1 cellular context compared by ENCODE assay signal in the genomic region with DNA sequence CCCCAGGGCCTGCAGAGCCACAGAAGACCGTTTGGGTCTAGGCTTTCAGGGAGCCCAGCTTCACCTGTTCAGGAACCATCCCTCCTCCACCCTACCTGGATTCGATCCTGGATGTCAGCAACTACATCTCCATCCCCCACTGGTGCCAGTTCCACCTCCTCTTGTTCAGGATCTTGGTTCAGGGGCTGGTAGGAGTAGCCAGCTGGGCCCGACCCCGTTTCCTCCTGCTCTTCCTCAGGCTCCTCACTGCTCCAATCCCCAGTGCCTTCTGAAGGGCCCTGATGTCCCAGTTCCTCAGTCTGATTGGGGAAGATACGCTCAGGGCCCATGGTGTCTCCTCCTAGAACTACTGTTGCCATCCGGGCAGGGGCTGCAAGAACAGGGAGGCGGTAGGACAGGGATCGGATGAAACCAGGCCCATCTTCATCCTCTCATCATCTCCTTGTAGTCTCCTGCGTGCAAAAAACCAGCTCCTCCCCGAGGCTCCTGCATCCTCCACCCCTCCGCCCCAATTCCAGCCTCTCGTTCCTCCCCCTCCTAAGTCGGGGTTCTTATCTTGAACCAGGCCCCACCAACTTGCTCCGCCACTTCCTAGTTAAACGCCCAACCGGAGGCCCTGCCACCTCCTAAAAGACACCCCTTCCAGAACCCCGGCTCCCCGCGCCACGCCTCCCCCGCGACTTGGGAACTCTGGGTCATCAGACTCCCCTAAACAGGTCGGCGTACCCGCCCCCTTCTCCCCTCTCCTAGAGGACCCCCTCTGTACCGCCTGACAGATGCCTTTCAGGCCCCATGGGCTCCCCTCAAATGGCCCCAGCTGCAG.
TF ChIP-seq lines count a peak whose summit lies in the region.

No MANE protein-coding gene starts in this region.

TF ChIP-seq in HepG2, 621 proteins besides CTCF, POLR2A, EP300 and RAD21 (continued from another document):
- TF ChIP-seq ZNF263 (CRISPR knock-in tag; IDR thresholded peaks at IDR 0.05) (peak; percentile 6; the same call in 1 of the 2 replicates), ZBTB20 (CRISPR knock-in tag; IDR thresholded peaks at IDR 0.05; ENCODE audit: borderline replicate concordance, low read depth) (no peak), MEIS2 (CRISPR knock-in tag; IDR thresholded peaks at IDR 0.05) (no peak), CBX1 (IDR thresholded peaks at IDR 0.05; ENCODE audit: low read depth) (no peak), PITX1 (CRISPR knock-in tag; IDR thresholded peaks at IDR 0.05) (no peak), DRAP1 (CRISPR knock-in tag; IDR thresholded peaks at IDR 0.05) (no peak), EZH2 (conservative IDR thresholded peaks at IDR 0.05; ENCODE audit: low read depth, low read length) (no peak), NFKBIZ (CRISPR knock-in tag; IDR thresholded peaks at IDR 0.05) (peak; percentile 23; the same call in 1 of the 2 replicates), ZBTB7B (CRISPR knock-in tag; IDR thresholded peaks at IDR 0.05) (no peak), ZNF672 (CRISPR knock-in tag; IDR thresholded peaks at IDR 0.05) (no peak), RBM22 (optimal IDR thresholded peaks at IDR 0.05; ENCODE audit: low read length) (no peak), ZFP41 (CRISPR knock-in tag; IDR thresholded peaks at IDR 0.05; ENCODE audit: borderline replicate concordance) (0 out of 2 replicates have a peak, but pooled peaks have one; percentile 68), YEATS4 (CRISPR knock-in tag; IDR thresholded peaks at IDR 0.05; ENCODE audit: borderline replicate concordance) (no peak), ZNF782 (CRISPR knock-in tag; IDR thresholded peaks at IDR 0.05; ENCODE audit: borderline replicate concordance) (0 out of 2 replicates have a peak, but pooled peaks have one; percentile 20), HOXD1 (CRISPR knock-in tag; IDR thresholded peaks at IDR 0.05) (no peak), CBX2 (IDR thresholded peaks at IDR 0.05; ENCODE audit: low read depth, low read length) (no peak), CBX2 (CRISPR knock-in tag; IDR thresholded peaks at IDR 0.05; ENCODE audit: low read depth) (no peak), SP1 (IDR thresholded peaks at IDR 0.05) (no peak), SP1 (CRISPR knock-in tag; IDR thresholded peaks at IDR 0.05) (no peak), GFI1 (CRISPR knock-in tag; IDR thresholded peaks at IDR 0.05; ENCODE audit: borderline replicate concordance) (no peak), ZNF180 (CRISPR knock-in tag; IDR thresholded peaks at IDR 0.05; ENCODE audit: borderline replicate concordance, low read depth) (no peak), KDM6A (CRISPR knock-in tag; IDR thresholded peaks at IDR 0.05; ENCODE audit: low read depth) (no peak), ZC3H13 (CRISPR knock-in tag; IDR thresholded peaks at IDR 0.05) (peak; percentile 46; the same call in 1 of the 2 replicates), NFATC3 (CRISPR knock-in tag; IDR thresholded peaks at IDR 0.05) (0 out of 2 replicates have a peak, but pooled peaks have one; percentile 18), SOX13 (IDR thresholded peaks at IDR 0.05) (no peak), SOX13 (CRISPR knock-in tag; conservative IDR thresholded peaks at IDR 0.05 in 1 of 2, IDR thresholded peaks at IDR 0.05 in 1 of 2) (no peak), TEAD2 (CRISPR knock-in tag; IDR thresholded peaks at IDR 0.05) (no peak), HCFC1 (IDR thresholded peaks at IDR 0.05; ENCODE audit: low read depth, low read length) (no peak), MTF2 (CRISPR knock-in tag; IDR thresholded peaks at IDR 0.05; ENCODE audit: borderline replicate concordance) (no peak; the same call in 1 of the 2 replicates), HIVEP1 (CRISPR knock-in tag; IDR thresholded peaks at IDR 0.05) (no peak), PRMT3 (CRISPR knock-in tag; IDR thresholded peaks at IDR 0.05; ENCODE audit: borderline replicate concordance, low read depth) (no peak), ZNF292 (CRISPR knock-in tag; IDR thresholded peaks at IDR 0.05; ENCODE audit: borderline replicate concordance, low read depth) (no peak), ZNF558 (CRISPR knock-in tag; IDR thresholded peaks at IDR 0.05; ENCODE audit: borderline replicate concordance) (no peak), ZNF768 (CRISPR knock-in tag; IDR thresholded peaks at IDR 0.05) (no peak; the same call in 1 of the 2 replicates), SNAI1 (CRISPR knock-in tag; IDR thresholded peaks at IDR 0.05; ENCODE audit: borderline replicate concordance) (0 out of 2 replicates have a peak, but pooled peaks have one; percentile 45), SUZ12 (IDR thresholded peaks at IDR 0.05; ENCODE audit: low read depth, low read length) (no peak), HHEX (CRISPR knock-in tag; IDR thresholded peaks at IDR 0.05) (no peak), ZNF10 (CRISPR knock-in tag; IDR thresholded peaks at IDR 0.05; ENCODE audit: borderline replicate concordance, low read depth) (no peak), ZNF737 (CRISPR knock-in tag; IDR thresholded peaks at IDR 0.05; ENCODE audit: borderline replicate concordance) (no peak), SALL1 (CRISPR knock-in tag; IDR thresholded peaks at IDR 0.05) (no peak), ZNF329 (CRISPR knock-in tag; IDR thresholded peaks at IDR 0.05; ENCODE audit: low read depth) (0 out of 2 replicates have a peak, but pooled peaks have one; percentile 45)
- TF ChIP-seq, protein P1, sequence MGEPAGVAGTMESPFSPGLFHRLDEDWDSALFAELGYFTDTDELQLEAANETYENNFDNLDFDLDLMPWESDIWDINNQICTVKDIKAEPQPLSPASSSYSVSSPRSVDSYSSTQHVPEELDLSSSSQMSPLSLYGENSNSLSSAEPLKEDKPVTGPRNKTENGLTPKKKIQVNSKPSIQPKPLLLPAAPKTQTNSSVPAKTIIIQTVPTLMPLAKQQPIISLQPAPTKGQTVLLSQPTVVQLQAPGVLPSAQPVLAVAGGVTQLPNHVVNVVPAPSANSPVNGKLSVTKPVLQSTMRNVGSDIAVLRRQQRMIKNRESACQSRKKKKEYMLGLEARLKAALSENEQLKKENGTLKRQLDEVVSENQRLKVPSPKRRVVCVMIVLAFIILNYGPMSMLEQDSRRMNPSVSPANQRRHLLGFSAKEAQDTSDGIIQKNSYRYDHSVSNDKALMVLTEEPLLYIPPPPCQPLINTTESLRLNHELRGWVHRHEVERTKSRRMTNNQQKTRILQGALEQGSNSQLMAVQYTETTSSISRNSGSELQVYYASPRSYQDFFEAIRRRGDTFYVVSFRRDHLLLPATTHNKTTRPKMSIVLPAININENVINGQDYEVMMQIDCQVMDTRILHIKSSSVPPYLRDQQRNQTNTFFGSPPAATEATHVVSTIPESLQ (CRISPR knock-in tag; conservative IDR thresholded peaks at IDR 0.05): no peak
- TF ChIP-seq, protein P2, sequence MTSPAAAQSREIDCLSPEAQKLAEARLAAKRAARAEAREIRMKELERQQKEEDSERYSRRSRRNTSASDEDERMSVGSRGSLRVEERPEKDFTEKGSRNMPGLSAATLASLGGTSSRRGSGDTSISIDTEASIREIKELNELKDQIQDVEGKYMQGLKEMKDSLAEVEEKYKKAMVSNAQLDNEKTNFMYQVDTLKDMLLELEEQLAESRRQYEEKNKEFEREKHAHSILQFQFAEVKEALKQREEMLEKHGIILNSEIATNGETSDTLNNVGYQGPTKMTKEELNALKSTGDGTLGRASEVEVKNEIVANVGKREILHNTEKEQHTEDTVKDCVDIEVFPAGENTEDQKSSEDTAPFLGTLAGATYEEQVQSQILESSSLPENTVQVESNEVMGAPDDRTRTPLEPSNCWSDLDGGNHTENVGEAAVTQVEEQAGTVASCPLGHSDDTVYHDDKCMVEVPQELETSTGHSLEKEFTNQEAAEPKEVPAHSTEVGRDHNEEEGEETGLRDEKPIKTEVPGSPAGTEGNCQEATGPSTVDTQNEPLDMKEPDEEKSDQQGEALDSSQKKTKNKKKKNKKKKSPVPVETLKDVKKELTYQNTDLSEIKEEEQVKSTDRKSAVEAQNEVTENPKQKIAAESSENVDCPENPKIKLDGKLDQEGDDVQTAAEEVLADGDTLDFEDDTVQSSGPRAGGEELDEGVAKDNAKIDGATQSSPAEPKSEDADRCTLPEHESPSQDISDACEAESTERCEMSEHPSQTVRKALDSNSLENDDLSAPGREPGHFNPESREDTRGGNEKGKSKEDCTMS (CRISPR knock-in tag; conservative IDR thresholded peaks at IDR 0.05): no peak
- TF ChIP-seq, protein P3, sequence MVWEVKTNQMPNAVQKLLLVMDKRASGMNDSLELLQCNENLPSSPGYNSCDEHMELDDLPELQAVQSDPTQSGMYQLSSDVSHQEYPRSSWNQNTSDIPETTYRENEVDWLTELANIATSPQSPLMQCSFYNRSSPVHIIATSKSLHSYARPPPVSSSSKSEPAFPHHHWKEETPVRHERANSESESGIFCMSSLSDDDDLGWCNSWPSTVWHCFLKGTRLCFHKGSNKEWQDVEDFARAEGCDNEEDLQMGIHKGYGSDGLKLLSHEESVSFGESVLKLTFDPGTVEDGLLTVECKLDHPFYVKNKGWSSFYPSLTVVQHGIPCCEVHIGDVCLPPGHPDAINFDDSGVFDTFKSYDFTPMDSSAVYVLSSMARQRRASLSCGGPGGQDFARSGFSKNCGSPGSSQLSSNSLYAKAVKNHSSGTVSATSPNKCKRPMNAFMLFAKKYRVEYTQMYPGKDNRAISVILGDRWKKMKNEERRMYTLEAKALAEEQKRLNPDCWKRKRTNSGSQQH (CRISPR knock-in tag; IDR thresholded peaks at IDR 0.05; ENCODE audit: low read depth): no peak
